Comparison of ENCODE assay signal across 9 cellular contexts in genomic region chr9:110217656-110218099, GRCh38. TPM values are rescaled to one million over a fixed set of nuclear protein-coding genes. Genes with fewer than 3 reads are reported as not detected.
DNase-seq lines count a peak whose midpoint lies in the region; ATAC-seq, FAIRE-seq and TF ChIP-seq lines count a peak whose summit lies in the region.
"Had no signal": no experiment of that assay in that cellular context is flagged by ENCODE, and none has a peak within 500 bp of the region (broad histone marks: within the 10 kb centered on the region; RNA-seq: fewer than 3 reads in every experiment).

No MANE protein-coding gene starts in this region.

- CTCF ChIA-PET in HepG2 (lab: Yijun Ruan, JAX; ENCODE audit: low intra/inter-chr PET ratio, low total read pairs), result interaction anchor here (2.6 kb wide), 1 partner anchor 34 kb away, joined by 36 read pairs; no protein-coding TSS in a partner anchor

- H3K4me2 ChIP-seq in HepG2 (ENCODE audit: low read depth, low read length), result peak overlapping the region; percentile 39; the same call in 1 of the 2 replicates

- in situ Hi-C loops in HepG2 (cut with HindIII; ENCODE audit: extremely low pct_ligation_motif_present, low pct_unique_long_range_greater_than_20kb), result loop anchor here (5.0 kb wide), 1 partner anchor 35 kb away; no protein-coding TSS in a partner anchor

- H3K9ac ChIP-seq in HepG2 (ENCODE audit: insufficient read depth, low read depth, low read length), result peak overlapping the region; percentile 41

- no peaks in the 10 kb centered on the region for H3K79me2 ChIP-seq in HepG2 (ENCODE audit: insufficient read depth, low read length)

- TF ChIP-seq POLR2A in HepG2 (IDR thresholded peaks at IDR 0.05; ENCODE audit: insufficient read depth in 1 of 2, low read depth in 2 of 2, low read length in 2 of 2), result no peak

- no peaks in the 10 kb centered on the region for H3K36me3 Mint-ChIP-seq in activated T-cell treated with anti-CD3 and anti-CD28 coated beads, Interleukin-2, amount 50 U/mL, for 24 hours (ENCODE audit: low read depth)
- H3K36me3 Mint-ChIP-seq: activated naive CD8-positive, alpha-beta T cell treated with anti-CD3 and anti-CD28 coated beads, Interleukin-2, amount 10 ng/mL, durations not matched to agents 7 days and 5 days had no signal

- TF ChIP-seq RAD21 in HepG2 (CRISPR knock-in tag; IDR thresholded peaks at IDR 0.05), result peak; percentile 63

- intact Hi-C loops in HepG2 (cut with micrococcal nuclease; ENCODE audit: unreplicated experiment), result loop anchor here (1.0 kb wide), 1 partner anchor 34 kb away; no protein-coding TSS in a partner anchor

- no peaks in the 10 kb centered on the region for H3K4me1 Mint-ChIP-seq in activated T-cell treated with anti-CD3 and anti-CD28 coated beads, Interleukin-2, amount 50 U/mL, for 24 hours (ENCODE audit: low read depth)

- H3K27ac Mint-ChIP-seq in activated T-cell treated with anti-CD3 and anti-CD28 coated beads, Interleukin-2, amount 50 U/mL, for 24 hours, result no peak overlapping the region
- H3K27ac Mint-ChIP-seq: activated naive CD8-positive, alpha-beta T cell treated with anti-CD3 and anti-CD28 coated beads, Interleukin-2, amount 10 ng/mL, durations not matched to agents 7 days and 5 days had no signal

- POLR2A ChIA-PET in HepG2 (lab: Yijun Ruan, JAX), result interaction anchor here (1.7 to 2.4 kb wide), 3 partner anchors 32 to 39 kb away, joined by 4 to 7 read pairs (median 6); partner anchors contain the start of gene TXN

- 23% methylated on average over 10 of the region's 10 CpGs for WGBS in HepG2 (ENCODE audit: low lambda C conversion rate)

- no peaks in the 10 kb centered on the region for H3K9me3 Mint-ChIP-seq in activated T-cell treated with anti-CD3 and anti-CD28 coated beads, Interleukin-2, amount 50 U/mL, for 24 hours
- H3K9me3 Mint-ChIP-seq: activated naive CD8-positive, alpha-beta T cell treated with anti-CD3 and anti-CD28 coated beads, Interleukin-2, amount 10 ng/mL, durations not matched to agents 7 days and 5 days had no signal

- TF ChIP-seq CTCF in HepG2 (CRISPR knock-in tag; IDR thresholded peaks at IDR 0.05), result peak; percentile 71

- H3K27me3 ChIP-seq in HepG2 (ENCODE audit: control insufficient read depth in 1 of 2, insufficient read depth in 2 of 2, low read length in 2 of 2), result no peaks in the 10 kb centered on the region

- H3K4me1 ChIP-seq in HepG2 (ENCODE audit: insufficient read depth, low read length), result peaks cover 93% of the 10 kb centered on the region

- no peaks in the 10 kb centered on the region for H4K20me1 ChIP-seq in HepG2 (ENCODE audit: insufficient read depth, low read length)

- ATAC-seq in HepG2 (no peak), HG02852 (IDR thresholded peaks at IDR 0.05; ENCODE audit: unreplicated experiment) (no peak), HG03135 (IDR thresholded peaks at IDR 0.05; ENCODE audit: unreplicated experiment) (no peak)

- H3K27me3 Mint-ChIP-seq in activated T-cell treated with anti-CD3 and anti-CD28 coated beads, Interleukin-2, amount 50 U/mL, for 24 hours, result peaks cover 2% of the 10 kb centered on the region

- H3K27ac ChIP-seq in HepG2 (ENCODE audit: extremely low read length, insufficient read depth, low read length), result peak overlapping the region; percentile 39

- no peaks in the 10 kb centered on the region for H3K9me3 ChIP-seq in HepG2 (ENCODE audit: low read length)

- no peak for FAIRE-seq in HepG2 (lab: Jason Lieb, UNC)
- FAIRE-seq in GM19239 (lab: Jason Lieb, UNC), result no peak

- no peaks in the 10 kb centered on the region for H3K36me3 ChIP-seq in HepG2 (replicated peaks in 1 of 2; ENCODE audit: control insufficient read depth in 1 of 2, insufficient read depth in 2 of 2, low read length in 2 of 2)

- H3K4me3 Mint-ChIP-seq in activated T-cell treated with anti-CD3 and anti-CD28 coated beads, Interleukin-2, amount 50 U/mL, for 24 hours, result no peak overlapping the region
- H3K4me3 Mint-ChIP-seq: activated naive CD8-positive, alpha-beta T cell treated with anti-CD3 and anti-CD28 coated beads, Interleukin-2, amount 10 ng/mL, durations not matched to agents 7 days and 5 days had no signal

- no peak for TF ChIP-seq EP300 in HepG2 (IDR thresholded peaks at IDR 0.05; ENCODE audit: low read depth in 2 of 2, low read length in 2 of 2)
- TF ChIP-seq EP300 in HepG2 (CRISPR knock-in tag; IDR thresholded peaks at IDR 0.05; ENCODE audit: borderline replicate concordance), result no peak

- DNase-seq in activated T-cell treated with anti-CD3 and anti-CD28 coated beads, Interleukin-2, amount 50 U/mL, for 24 hours, result peak; percentile 33
- no peak for DNase-seq in activated T-cell treated with anti-CD3 and anti-CD28 coated beads, Interleukin-2, amount 50 U/mL, for 1 hour
- peak; percentile 10 for DNase-seq in NCI-H1694 (lab: John Stamatoyannopoulos, UW)
- peak; percentile 54 for DNase-seq in astrocyte of the hippocampus (ENCODE audit: low read depth, low spot score)
- DNase-seq in HepG2 (ENCODE audit: low spot score), result peak; percentile 52
- no peak for DNase-seq in GM19239 (ENCODE audit: insufficient read length, low spot score)
- DNase-seq: activated naive CD8-positive, alpha-beta T cell treated with anti-CD3 and anti-CD28 coated beads, Interleukin-2, amount 10 ng/mL, durations not matched to agents 7 days and 5 days had no signal

- BruUV-seq in HepG2 (replicated peaks; lab: Mats Ljungman, UMichigan), result no TSS peak

- H3K4me3 ChIP-seq in HepG2 (replicated peaks in 1 of 3; ENCODE audit: insufficient read depth in 1 of 3, low read depth in 2 of 3, low read length in 3 of 3), result no peak overlapping the region

- H2AFZ ChIP-seq in HepG2 (ENCODE audit: low read length), result no peak overlapping the region

TF ChIP-seq in HepG2, 621 proteins besides CTCF, POLR2A, EP300 and RAD21 (continues in another document):
- TF ChIP-seq ZNF333 (CRISPR knock-in tag; IDR thresholded peaks at IDR 0.05; ENCODE audit: borderline replicate concordance) (no peak), ZMYM3 (CRISPR knock-in tag; IDR thresholded peaks at IDR 0.05) (peak; percentile 76)

RNA-seq across cellular contexts. Expression of gene C9orf152, which starts 9.7 kb away (rescaled TPM):
- 0.24 and 0.67 TPM in 2 replicates for total RNA-seq in HepG2 (2016; rRNA removed; fragmentation: Illumina TruSeq; extraction: Trizol)
- total RNA-seq in HepG2 (2016; cell fraction: cytosol; rRNA removed; fragmentation: Illumina TruSeq; extraction: Trizol; ENCODE audit: low read depth), result 0.09 and 0.20 TPM in 2 replicates
- 0.24 and 0.42 TPM in 2 replicates for total RNA-seq in HepG2 (2016; cell fraction: insoluble cytoplasmic fraction; rRNA removed; fragmentation: Illumina TruSeq; extraction: Trizol)
- total RNA-seq in HepG2 (2016; cell fraction: membrane; rRNA removed; fragmentation: Illumina TruSeq; extraction: Trizol), result 0.48 and 0.56 TPM in 2 replicates
- 0.13 TPM in 1 of 2 replicates, not detected in the other for total RNA-seq in HepG2 (2016; cell fraction: nucleus; rRNA removed; fragmentation: Illumina TruSeq; extraction: Trizol)
- polyA plus RNA-seq in HepG2 (2011; rRNA removed), result 0.18 and 0.48 TPM in 2 replicates
- polyA plus RNA-seq in HepG2 (2011; cell fraction: cytosol; rRNA removed), result 0.15 and 0.16 TPM in 2 replicates
- polyA plus RNA-seq in HepG2 (2011; cell fraction: nucleus; rRNA removed), result 0.09 and 0.18 TPM in 2 replicates
- polyA plus RNA-seq in HepG2 (2012), result 0.24 and 0.53 TPM in 2 replicates
- 0.19 and 0.31 TPM in 2 replicates for polyA plus RNA-seq in HepG2 (2016; cell fraction: cytosol; fragmentation: Illumina TruSeq; extraction: Trizol; ENCODE audit: low read depth)
- polyA plus RNA-seq in HepG2 (2016; cell fraction: insoluble cytoplasmic fraction; fragmentation: Illumina TruSeq; extraction: Trizol; ENCODE audit: low read depth), result 1.7 and 2.2 TPM in 2 replicates
- 0.93 and 1.0 TPM in 2 replicates for polyA plus RNA-seq in HepG2 (2016; cell fraction: membrane; fragmentation: Illumina TruSeq; extraction: Trizol; ENCODE audit: low read depth)
- 0.94 and 1.7 TPM in 2 replicates for polyA plus RNA-seq in HepG2 (2016; cell fraction: nucleus; fragmentation: Illumina TruSeq; extraction: Trizol; ENCODE audit: insufficient read depth, low read depth)
- 0.60 TPM in 1 of 2 replicates, not detected in the other for polyA minus RNA-seq in HepG2 (2011; rRNA and poly(A)+ RNA removed; ENCODE audit: low replicate concordance)
- polyA minus RNA-seq in HepG2 (2011; cell fraction: cytosol; rRNA and poly(A)+ RNA removed), result 0.40 and 0.79 TPM in 2 replicates
- 0.13 TPM in 1 of 2 replicates, not detected in the other for polyA minus RNA-seq in HepG2 (2011; cell fraction: nucleus; rRNA and poly(A)+ RNA removed)
- total RNA-seq: activated naive CD8-positive, alpha-beta T cell treated with anti-CD3 and anti-CD28 coated beads, Interleukin-2, amount 10 ng/mL, durations not matched to agents 7 days and 5 days had no signal

RNA-seq across cellular contexts. Expression of gene TXN, which starts 38.6 kb away (rescaled TPM):
- 470 and 599 TPM in 2 replicates for total RNA-seq in HepG2 (2016; rRNA removed; fragmentation: Illumina TruSeq; extraction: Trizol)
- 226 and 278 TPM in 2 replicates for total RNA-seq in HepG2 (2016; cell fraction: cytosol; rRNA removed; fragmentation: Illumina TruSeq; extraction: Trizol; ENCODE audit: low read depth)
- total RNA-seq in HepG2 (2016; cell fraction: insoluble cytoplasmic fraction; rRNA removed; fragmentation: Illumina TruSeq; extraction: Trizol), result 454 and 625 TPM in 2 replicates
- 196 and 214 TPM in 2 replicates for total RNA-seq in HepG2 (2016; cell fraction: membrane; rRNA removed; fragmentation: Illumina TruSeq; extraction: Trizol)
- total RNA-seq in HepG2 (2016; cell fraction: nucleus; rRNA removed; fragmentation: Illumina TruSeq; extraction: Trizol), result 164 and 180 TPM in 2 replicates
- polyA plus RNA-seq in HepG2 (2011; rRNA removed), result 275 and 364 TPM in 2 replicates
- polyA plus RNA-seq in HepG2 (2011; cell fraction: cytosol; rRNA removed), result 251 and 342 TPM in 2 replicates
- polyA plus RNA-seq in HepG2 (2011; cell fraction: nucleus; rRNA removed), result 57.6 and 73.3 TPM in 2 replicates
- polyA plus RNA-seq in HepG2 (2012), result 339 and 368 TPM in 2 replicates
- polyA plus RNA-seq in HepG2 (2016; cell fraction: cytosol; fragmentation: Illumina TruSeq; extraction: Trizol; ENCODE audit: low read depth), result 309 and 380 TPM in 2 replicates
- polyA plus RNA-seq in HepG2 (2016; cell fraction: insoluble cytoplasmic fraction; fragmentation: Illumina TruSeq; extraction: Trizol; ENCODE audit: low read depth), result 631 and 700 TPM in 2 replicates
- 208 and 237 TPM in 2 replicates for polyA plus RNA-seq in HepG2 (2016; cell fraction: membrane; fragmentation: Illumina TruSeq; extraction: Trizol; ENCODE audit: low read depth)
- 310 and 322 TPM in 2 replicates for polyA plus RNA-seq in HepG2 (2016; cell fraction: nucleus; fragmentation: Illumina TruSeq; extraction: Trizol; ENCODE audit: insufficient read depth, low read depth)
- 56.5 and 182 TPM in 2 replicates for polyA minus RNA-seq in HepG2 (2011; rRNA and poly(A)+ RNA removed; ENCODE audit: low replicate concordance)
- 56.3 and 57.5 TPM in 2 replicates for polyA minus RNA-seq in HepG2 (2011; cell fraction: cytosol; rRNA and poly(A)+ RNA removed)
- 25.4 and 39.5 TPM in 2 replicates for polyA minus RNA-seq in HepG2 (2011; cell fraction: nucleus; rRNA and poly(A)+ RNA removed)

Comparison
In these comparisons a context has a peak if more than half of its experiments do, and no peak if none do; other contexts are left out.
1. DNase-seq: peak in activated T-cell treated with anti-CD3 and anti-CD28 coated beads, Interleukin-2, amount 50 U/mL, for 24 hours (single experiment), NCI-H1694 (single experiment), astrocyte of the hippocampus (single experiment) and HepG2 (single experiment); none in activated T-cell treated with anti-CD3 and anti-CD28 coated beads, Interleukin-2, amount 50 U/mL, for 1 hour (single experiment) and GM19239 (single experiment).